ENCODE assay signal across 30 cellular contexts in genomic region chr15:95757171-95757570, GRCh38.
"Had no signal": no experiment of that assay in that cellular context is flagged by ENCODE, and none has a peak within 500 bp of the region (broad histone marks: within the 10 kb centered on the region; RNA-seq: fewer than 3 reads in every experiment).

No MANE protein-coding gene starts in this region.

- H3K27me3 ChIP-seq: pancreas, suprapubic skin, tibial artery, upper lobe of right lung had no signal

- H3K4me1 Mint-ChIP-seq: naive thymus-derived CD4-positive, alpha-beta T cell; stimulated activated naive B cell treated with anti-CD40 and anti-IgM and Interleukin-4, amounts not matched to agents 10 μg/mL and 1 μg/mL and 100 μg/mL, for 72 hours had no signal

- DNase-seq: hypothalamus; immature natural killer cell; left ventricle myocardium inferior; mesendoderm; mucosa of descending colon; naive thymus-derived CD4-positive, alpha-beta T cell; nucleus accumbens; pancreas; posterior cingulate gyrus; retina; right cardiac atrium; stimulated activated CD4-positive, alpha-beta T cell treated with anti-CD3 and anti-CD28 coated beads, Interleukin-12 subunit alpha, Interleukin-12 subunit beta, amount 100 ng/mL, for 4 hours; stimulated activated CD4-positive, alpha-beta T cell treated with anti-CD3 and anti-CD28 coated beads, Interleukin-15, amount 100 ng/mL, for 24 hours; stimulated activated CD4-positive, alpha-beta T cell treated with anti-CD3 and anti-CD28 coated beads, Interleukin-2, amount 100 ng/mL, for 24 hours; stimulated activated CD4-positive, alpha-beta T cell treated with anti-CD3 and anti-CD28 coated beads, Interleukin-4, amount 100 ng/mL, for 1 hour; stimulated activated naive B cell treated with anti-CD40 and anti-IgM and Interleukin-4, amounts not matched to agents 10 μg/mL and 1 μg/mL and 100 μg/mL, for 72 hours; stimulated activated naive CD8-positive, alpha-beta T cell treated with anti-CD3 and anti-CD28 coated beads, Interleukin-15, Interleukin-2, amounts not matched to agents 100 U/mL and 50 U/mL, for 24 hours; tibial artery; trophoblast cell; upper lobe of right lung had no signal

- H3K9me3 Mint-ChIP-seq: natural killer cell treated with Interleukin-12 subunit alpha and Interleukin-12 subunit beta and Interleukin-15 and Interleukin-18, amount 100 ng/mL, for 72 hours; stimulated activated naive B cell treated with anti-CD40 and anti-IgM and Interleukin-4, amounts not matched to agents 10 μg/mL and 1 μg/mL and 100 μg/mL, for 72 hours had no signal

- H3K36me3 Mint-ChIP-seq: immature natural killer cell; mesothelial cell of epicardium; naive thymus-derived CD4-positive, alpha-beta T cell; natural killer cell treated with Interleukin-12 subunit alpha and Interleukin-12 subunit beta and Interleukin-15 and Interleukin-18, amount 100 ng/mL, for 72 hours; stimulated activated naive B cell treated with anti-CD40 and anti-IgM and Interleukin-4, amounts not matched to agents 10 μg/mL and 1 μg/mL and 100 μg/mL, for 72 hours had no signal

- H3K4me1 ChIP-seq: pancreas, prostate gland, suprapubic skin, upper lobe of right lung had no signal

- H3K36me3 ChIP-seq: left ventricle myocardium inferior, pancreas, prostate gland, suprapubic skin, thoracic aorta, tibial artery, upper lobe of right lung had no signal

- ATAC-seq: mucosa of descending colon; naive thymus-derived CD4-positive, alpha-beta T cell; natural killer cell treated with Interleukin-12 subunit alpha and Interleukin-12 subunit beta and Interleukin-15 and Interleukin-18, amount 100 ng/mL, for 72 hours; pancreas; right cardiac atrium; sciatic nerve; stimulated activated naive B cell treated with anti-CD40 and anti-IgM and Interleukin-4, amounts not matched to agents 10 μg/mL and 1 μg/mL and 100 μg/mL, for 72 hours; stimulated activated naive CD8-positive, alpha-beta T cell treated with anti-CD3 and anti-CD28 coated beads, Interleukin-15, Interleukin-2, amounts not matched to agents 100 U/mL and 50 U/mL, for 24 hours; upper lobe of right lung had no signal

- H3K27ac ChIP-seq: pancreas, prostate gland, skin epidermis, suprapubic skin, thoracic aorta, upper lobe of right lung had no signal

- H3K4me3 ChIP-seq: left ventricle myocardium inferior, lung, mucosa of descending colon, pancreas, prostate gland, skin epidermis, suprapubic skin, thoracic aorta, tibial artery, upper lobe of right lung had no signal

- H3K4me3 Mint-ChIP-seq: immature natural killer cell; mesothelial cell of epicardium; naive thymus-derived CD4-positive, alpha-beta T cell; natural killer cell treated with Interleukin-12 subunit alpha and Interleukin-12 subunit beta and Interleukin-15 and Interleukin-18, amount 100 ng/mL, for 72 hours; stimulated activated naive B cell treated with anti-CD40 and anti-IgM and Interleukin-4, amounts not matched to agents 10 μg/mL and 1 μg/mL and 100 μg/mL, for 72 hours had no signal

- H3K9me3 ChIP-seq: left ventricle myocardium inferior, mucosa of descending colon, pancreas, prostate gland, suprapubic skin, thoracic aorta, tibial artery, upper lobe of right lung had no signal

- H3K27me3 Mint-ChIP-seq: stimulated activated naive B cell treated with anti-CD40 and anti-IgM and Interleukin-4, amounts not matched to agents 10 μg/mL and 1 μg/mL and 100 μg/mL, for 72 hours had no signal

- H3K27ac Mint-ChIP-seq: immature natural killer cell; mesothelial cell of epicardium; naive thymus-derived CD4-positive, alpha-beta T cell; natural killer cell treated with Interleukin-12 subunit alpha and Interleukin-12 subunit beta and Interleukin-15 and Interleukin-18, amount 100 ng/mL, for 72 hours; stimulated activated naive B cell treated with anti-CD40 and anti-IgM and Interleukin-4, amounts not matched to agents 10 μg/mL and 1 μg/mL and 100 μg/mL, for 72 hours had no signal

- FAIRE-seq: islet of Langerhans, pancreas, urothelium cell line had no signal
